Comparison of ENCODE assay signal across 28 cellular contexts in the genomic region with DNA sequence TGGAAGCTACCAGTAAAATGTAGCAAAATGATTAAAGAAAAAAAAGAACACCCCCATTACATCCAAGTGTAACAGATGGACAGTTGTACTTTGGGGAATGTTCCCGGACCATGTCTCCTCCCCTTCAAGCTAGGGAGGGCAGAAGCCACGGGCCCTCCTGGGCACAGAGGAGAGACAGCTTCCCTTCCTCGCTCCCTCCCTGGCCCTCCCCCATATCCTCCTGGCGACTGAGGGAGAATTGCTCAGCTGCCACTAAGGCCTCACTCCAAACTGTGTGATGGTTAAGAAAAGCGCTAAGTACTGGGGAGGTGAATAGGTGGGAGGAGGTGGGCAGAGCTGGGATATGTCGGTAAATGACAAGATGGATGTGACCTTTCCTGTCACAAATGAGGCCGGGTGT.
A peak's percentile ranks its signal among the peaks of the same experiment; 100 is the strongest.
DNase-seq lines count a peak whose midpoint lies in the region; ATAC-seq, FAIRE-seq and TF ChIP-seq lines count a peak whose summit lies in the region.
"Had no signal": no experiment of that assay in that cellular context is flagged by ENCODE, and none has a peak within 500 bp of the region (broad histone marks: within the 10 kb centered on the region; RNA-seq: fewer than 3 reads in every experiment).

No MANE protein-coding gene starts in this region.

- H2BK5ac ChIP-seq in H1 (ENCODE audit: low read depth, low read length) (no peak overlapping the region), neuronal stem cell (ENCODE audit: low read length) (no peak overlapping the region)

- H4K20me1 ChIP-seq in H1 (replicated peaks in 1 of 2; ENCODE audit: control insufficient read depth in 1 of 2, insufficient read depth in 2 of 2, low read length in 2 of 2) (no peaks in the 10 kb centered on the region), OCI-LY7 (ENCODE audit: insufficient read depth, low read length) (no peaks in the 10 kb centered on the region)
- H4K20me1 ChIP-seq: BLaER1 treated with 17β-estradiol and CSF1 and Interleukin-3, amounts not matched to agents 10 nM and 100 nM had no signal

- H3K79me1 ChIP-seq in H1 (ENCODE audit: low read depth, low read length): no peaks in the 10 kb centered on the region
- H3K79me1 ChIP-seq in neuronal stem cell (ENCODE audit: low read depth, low read length): no peaks in the 10 kb centered on the region

- no peak overlapping the region for H3K4ac ChIP-seq in H1 (replicated peaks; ENCODE audit: insufficient read length, low read depth, low read length)
- H3K4ac ChIP-seq in neuronal stem cell (ENCODE audit: low read length): no peak overlapping the region

- no peak for TF ChIP-seq EP300 in H1 (IDR thresholded peaks at IDR 0.05; ENCODE audit: borderline replicate concordance in 1 of 2, low read depth in 2 of 2, low read length in 2 of 2)

- WGBS in H1 (ENCODE audit: extremely low coverage in 1 of 2, insufficient coverage in 1 of 2, insufficient read length in 1 of 2, insufficient replicate concordance in 2 of 2, low coverage in 1 of 2, low lambda C conversion rate in 2 of 2, missing lambda C conversion rate in 1 of 2), 2 experiments: 52% methylated on average over 7 of the region's 7 CpGs; no CpG with 5 or more reads in 1 of the 2 experiments
- no CpG with 5 or more reads among the region's 7 CpGs for WGBS in neuronal stem cell (ENCODE audit: extremely low coverage in 2 of 2, insufficient read length in 2 of 2, insufficient replicate concordance in 1 of 2), 2 donors

- H4K8ac ChIP-seq in H1 (ENCODE audit: extremely low read depth, insufficient read depth, low read length) (no peak overlapping the region; the same call in 1 of the 2 replicates), neuronal stem cell (ENCODE audit: low read depth, low read length) (no peak overlapping the region)

- no peak overlapping the region for H4K91ac ChIP-seq in H1 (replicated peaks; ENCODE audit: insufficient read length, low read length)
- H4K91ac ChIP-seq in neuronal stem cell (ENCODE audit: low read depth, low read length, poor library complexity): no peak overlapping the region

- no peak overlapping the region for H4K5ac ChIP-seq in H1 (ENCODE audit: insufficient read length, low read depth, low read length)

- 0 out of 2 replicates have a peak overlapping the region, but pooled peaks have one; percentile 28 for H2BK12ac ChIP-seq in H1 (ENCODE audit: low read depth, low read length)
- no peak overlapping the region for H2BK12ac ChIP-seq in neuronal stem cell (ENCODE audit: low read length)

- no peaks in the 10 kb centered on the region for H3K79me2 ChIP-seq in H1 (ENCODE audit: control insufficient read depth in 1 of 2, insufficient read depth in 2 of 2, low read length in 2 of 2)
- no peaks in the 10 kb centered on the region for H3K79me2 ChIP-seq in OCI-LY7 (ENCODE audit: insufficient read depth, low read depth, low read length)

- H2BK15ac ChIP-seq in H1 (ENCODE audit: low read length) (0 out of 2 replicates have a peak overlapping the region, but pooled peaks have one; percentile 13), neuronal stem cell (ENCODE audit: low read length) (no peak overlapping the region)

- H3K14ac ChIP-seq in H1 (ENCODE audit: insufficient read length): no peak overlapping the region
- H3K14ac ChIP-seq in neuronal stem cell (ENCODE audit: low read length): no peak overlapping the region

- ATAC-seq in HG03196 (IDR thresholded peaks at IDR 0.05; ENCODE audit: unreplicated experiment) (no peak), HG03342 (IDR thresholded peaks at IDR 0.05; ENCODE audit: unreplicated experiment) (no peak)
- ATAC-seq: activated CD8-positive, alpha-beta T cell treated with anti-CD3 and anti-CD28 coated beads for 36 hours; activated T-helper 17 cell treated with anti-CD3 and anti-CD28 coated beads, Interleukin-2, amount 50 U/mL, for 72 hours; effector memory CD8-positive, alpha-beta T cell; HCT116; heart left ventricle had no signal

- H2AK5ac ChIP-seq in H1 (ENCODE audit: low read depth, low read length): no peak overlapping the region
- no peak overlapping the region for H2AK5ac ChIP-seq in neuronal stem cell (ENCODE audit: low read depth, low read length)

- no peak for FAIRE-seq in H1 (lab: Jason Lieb, UNC)
- FAIRE-seq: bronchial epithelial cell, GM19239 had no signal

- DNase-seq in DMS 273 treated with DMSO at 0.1 percent for 48 hours (lab: John Stamatoyannopoulos, UW) (peak; percentile 79), NCI-H446 (lab: John Stamatoyannopoulos, UW) (peak; percentile 53 to 85), H1 (ENCODE audit: low read depth in 1 of 2, low spot score in 2 of 2) (no peak), neuronal stem cell (ENCODE audit: low spot score) (no peak), OCI-LY7 (ENCODE audit: low spot score) (no peak)
- DNase-seq: activated CD4-positive, CD25-positive, alpha-beta regulatory T cell treated with anti-CD3 and anti-CD28 coated beads, Interleukin-2, amount 50 U/mL, for 72 hours; activated CD8-positive, alpha-beta T cell treated with anti-CD3 and anti-CD28 coated beads for 36 hours; activated naive CD4-positive, alpha-beta T cell treated with anti-CD3 and anti-CD28 coated beads, Interleukin-2, amount 50 U/mL, for 16 hours; effector memory CD8-positive, alpha-beta T cell; GDM1; heart left ventricle; KG1; MG63; NCI-H1436; NCI-H2081 treated with DMSO at 0.1 percent for 48 hours; NCI-H510A; occipital lobe; RPMI8226; tibial artery had no signal

- no peak overlapping the region for H3K4me3 ChIP-seq in H1 (ENCODE audit: extremely low read depth in 1 of 4, insufficient read depth in 2 of 4, low read depth in 3 of 4, low read length in 4 of 4)
- no peak overlapping the region for H3K4me3 ChIP-seq in neuronal stem cell (ENCODE audit: low read length in 2 of 2)
- H3K4me3 ChIP-seq in OCI-LY7 (ENCODE audit: low read depth, low read length, poor library complexity, severe bottlenecking): no peak overlapping the region
- H3K4me3 ChIP-seq: BLaER1 treated with 17β-estradiol and CSF1 and Interleukin-3, amounts not matched to agents 10 nM and 100 nM; coronary artery; heart left ventricle; MG63; SJSA1; tibial artery had no signal

- no peaks in the 10 kb centered on the region for H3K23me2 ChIP-seq in H1 (ENCODE audit: low read depth, low read length)

- CTCF ChIA-PET in H1 (lab: Charles Lee; ENCODE audit: partially characterized antibody) (interaction anchor here (1.2 kb wide), 1 partner anchor 10 kb away, joined by 3 read pairs; no protein-coding TSS in a partner anchor), OCI-LY7 (lab: Charles Lee; ENCODE audit: unreplicated experiment) (no interaction called here)

- H3K27me3 ChIP-seq in H1 (replicated peaks in 1 of 4; ENCODE audit: control insufficient read depth in 3 of 4, extremely low read depth in 1 of 4, insufficient read depth in 3 of 4, low read length in 3 of 4) (no peaks in the 10 kb centered on the region), neuronal stem cell (ENCODE audit: control insufficient read depth in 3 of 3, insufficient read depth in 3 of 3, low read depth in 1 of 3, low read length in 3 of 3) (no peaks in the 10 kb centered on the region)
- H3K27me3 ChIP-seq: BLaER1 treated with 17β-estradiol and CSF1 and Interleukin-3, amounts not matched to agents 10 nM and 100 nM; MG63; SJSA1; tibial artery had no signal

- 0 out of 4 replicates have a peak, but pooled peaks cover 0 to under 1% of the 10 kb centered on the region in 2 experiments for H3K9me3 ChIP-seq in H1 (ENCODE audit: insufficient read depth in 2 of 2, low read depth in 1 of 2, low read length in 1 of 2)
- peaks cover 0 to 4% of the 10 kb centered on the region in 2 donors for H3K9me3 ChIP-seq in neuronal stem cell (replicated peaks in 1 of 2; ENCODE audit: control insufficient read depth in 2 of 2, insufficient read depth in 1 of 2, low read depth in 1 of 2, low read length in 2 of 2)
- H3K9me3 ChIP-seq in OCI-LY7 (ENCODE audit: low read length): no peaks in the 10 kb centered on the region
- H3K9me3 ChIP-seq: BLaER1 treated with 17β-estradiol and CSF1 and Interleukin-3, amounts not matched to agents 10 nM and 100 nM; heart left ventricle; MG63; SJSA1; tibial artery had no signal

- H3K27ac ChIP-seq in H1 (ENCODE audit: low read depth, low read length) (no peak overlapping the region), neuronal stem cell (replicated peaks; ENCODE audit: low read length) (no peak overlapping the region), OCI-LY7 (ENCODE audit: low read depth, low read length, poor library complexity, severe bottlenecking) (no peak overlapping the region)
- H3K27ac ChIP-seq: BLaER1 treated with 17β-estradiol and CSF1 and Interleukin-3, amounts not matched to agents 10 nM and 100 nM; coronary artery; heart left ventricle; SJSA1; tibial artery had no signal

- TF ChIP-seq CTCF in H1 (IDR thresholded peaks at IDR 0.05; ENCODE audit: control extremely low read depth in 1 of 3, insufficient read depth in 1 of 3, low read depth in 1 of 3, low read length in 3 of 3): no peak
- TF ChIP-seq CTCF in OCI-LY7 (conservative IDR thresholded peaks at IDR 0.05; ENCODE audit: low read length): no peak

- H3K18ac ChIP-seq in H1 (ENCODE audit: extremely low read depth, low read length) (0 out of 2 replicates have a peak overlapping the region, but pooled peaks have one; percentile 9), neuronal stem cell (ENCODE audit: low read length) (peak overlapping the region; percentile 18)

- H2BK20ac ChIP-seq in H1 (ENCODE audit: low read length): no peak overlapping the region

- no TSS peak for BruUV-seq in OCI-LY7 (replicated peaks; lab: Mats Ljungman, UMichigan)

- H3K4me1 ChIP-seq in H1 (replicated peaks in 1 of 4; ENCODE audit: control insufficient read depth in 3 of 4, insufficient read depth in 4 of 4, low read length in 3 of 4) (peaks cover 4 to 26% (median 13%) of the 10 kb centered on the region in 4 experiments), neuronal stem cell (ENCODE audit: control insufficient read depth in 2 of 2, insufficient read depth in 1 of 2, low read depth in 1 of 2, low read length in 2 of 2) (peaks cover 17 to 39% of the 10 kb centered on the region in 2 donors), OCI-LY7 (ENCODE audit: insufficient read depth, low read length, poor library complexity, severe bottlenecking) (no peaks in the 10 kb centered on the region)
- H3K4me1 ChIP-seq: BLaER1 treated with 17β-estradiol and CSF1 and Interleukin-3, amounts not matched to agents 10 nM and 100 nM; heart left ventricle; SJSA1; tibial artery had no signal

- no peak for TF ChIP-seq RAD21 in H1 (IDR thresholded peaks at IDR 0.05 in 1 of 2, conservative IDR thresholded peaks at IDR 0.05 in 1 of 2; ENCODE audit: low read depth in 2 of 2, low read length in 2 of 2)

- H3K36me3 ChIP-seq in H1 (ENCODE audit: control insufficient read depth in 2 of 4, insufficient read depth in 4 of 4, low read length in 3 of 4) (no peaks in the 10 kb centered on the region), neuronal stem cell (replicated peaks in 1 of 2; ENCODE audit: control insufficient read depth in 2 of 2, insufficient read depth in 2 of 2, low read length in 2 of 2) (no peaks in the 10 kb centered on the region), OCI-LY7 (ENCODE audit: insufficient read depth, low read length) (no peaks in the 10 kb centered on the region)
- H3K36me3 ChIP-seq: BLaER1 treated with 17β-estradiol and CSF1 and Interleukin-3, amounts not matched to agents 10 nM and 100 nM; heart left ventricle; MG63; SJSA1; tibial artery had no signal

- H2AFZ ChIP-seq in H1 (ENCODE audit: low read length) (no peak overlapping the region), neuronal stem cell (ENCODE audit: low read length) (peak overlapping the region; percentile 82), OCI-LY7 (ENCODE audit: low read length) (no peak overlapping the region)

- POLR2A ChIA-PET in H1 (lab: Charles Lee; ENCODE audit: partially characterized antibody): interaction anchor here (0.9 kb wide), 1 partner anchor 19 kb away, joined by 4 read pairs; no protein-coding TSS in a partner anchor
- POLR2A ChIA-PET in OCI-LY7 (lab: Charles Lee): interaction anchor here (1.3 kb wide), 1 partner anchor 21 kb away, joined by 3 read pairs; no protein-coding TSS in a partner anchor

- no peaks in the 10 kb centered on the region for H3K9me2 ChIP-seq in OCI-LY7 (ENCODE audit: insufficient read depth, low read length)

- H3K23ac ChIP-seq in H1 (ENCODE audit: insufficient read length) (no peak overlapping the region), neuronal stem cell (ENCODE audit: low read depth, low read length, poor library complexity) (no peak overlapping the region)

- H3K4me2 ChIP-seq in H1 (ENCODE audit: insufficient read depth in 1 of 2, low read depth in 2 of 2, low read length in 2 of 2) (0 out of 4 replicates have a peak overlapping the region, but pooled peaks of 1 of the 2 experiments have one; percentile 1), neuronal stem cell (ENCODE audit: insufficient read depth, low read length, poor library complexity, severe bottlenecking) (no peak overlapping the region), OCI-LY7 (ENCODE audit: low read length) (no peak overlapping the region)
- H3K4me2 ChIP-seq: BLaER1 treated with 17β-estradiol and CSF1 and Interleukin-3, amounts not matched to agents 10 nM and 100 nM had no signal

- H3K56ac ChIP-seq in H1 (replicated peaks; ENCODE audit: insufficient read length, low read depth, low read length): no peak overlapping the region

- intact Hi-C loops in OCI-LY7 (cut with micrococcal nuclease; ENCODE audit: unreplicated experiment): no loop called here

- no peak for TF ChIP-seq POLR2A in H1 (IDR thresholded peaks at IDR 0.05; ENCODE audit: control extremely low read depth in 1 of 2, low read depth in 2 of 2, low read length in 2 of 2)

- H3K9ac ChIP-seq in H1 (replicated peaks in 1 of 4; ENCODE audit: extremely low read depth in 1 of 4, low read depth in 3 of 4, low read length in 3 of 4) (no peak overlapping the region), neuronal stem cell (ENCODE audit: low read depth, low read length, poor library complexity) (no peak overlapping the region)
- H3K9ac ChIP-seq: BLaER1 treated with 17β-estradiol and CSF1 and Interleukin-3, amounts not matched to agents 10 nM and 100 nM had no signal

- H2BK120ac ChIP-seq in H1 (replicated peaks; ENCODE audit: low read depth, low read length) (no peak overlapping the region), neuronal stem cell (ENCODE audit: low read depth, low read length) (no peak overlapping the region)

Comparison
In these comparisons a context has a peak if more than half of its experiments do, and no peak if none do; other contexts are left out.
1. DNase-seq: peak in DMS 273 treated with DMSO at 0.1 percent for 48 hours (single experiment) and NCI-H446 (2 of 2); none in H1 (0 of 2), neuronal stem cell (single experiment) and OCI-LY7 (single experiment).